In the genomic region with DNA sequence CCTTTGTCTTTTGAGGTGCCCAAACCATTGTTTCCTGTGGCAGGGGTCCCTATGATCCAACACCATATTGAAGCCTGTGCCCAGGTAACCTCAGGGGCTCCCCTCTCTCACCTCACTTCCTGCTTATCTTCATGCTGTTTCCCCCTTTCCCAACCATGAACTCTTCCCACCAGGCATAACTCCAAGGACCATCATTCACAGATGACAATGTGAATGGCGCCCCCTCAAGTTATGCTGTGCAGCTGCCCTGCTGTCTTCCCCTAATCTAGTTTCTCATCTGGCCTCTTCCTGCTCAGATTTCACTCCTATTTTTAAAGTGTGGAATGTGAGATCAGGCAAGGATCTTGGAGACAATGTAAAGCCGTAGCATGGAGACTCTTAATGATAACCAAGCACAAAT, we compare ENCODE assay signal across 10 cellular contexts. TPM values are rescaled to one million over a fixed set of nuclear protein-coding genes. Genes with fewer than 3 reads are reported as not detected.
DNase-seq lines count a peak whose midpoint lies in the region; ATAC-seq and TF ChIP-seq lines count a peak whose summit lies in the region.
"Had no signal": no experiment of that assay in that cellular context is flagged by ENCODE, and none has a peak within 500 bp of the region (broad histone marks: within the 10 kb centered on the region; RNA-seq: fewer than 3 reads in every experiment).

No MANE protein-coding gene starts in this region.

- no peaks in the 10 kb centered on the region for H3K9me3 Mint-ChIP-seq in activated T-cell treated with anti-CD3 and anti-CD28 coated beads, Interleukin-2, amount 50 U/mL, for 72 hours

- peak overlapping the region; percentile 52 for H3K27ac Mint-ChIP-seq in activated T-cell treated with anti-CD3 and anti-CD28 coated beads, Interleukin-2, amount 50 U/mL, for 72 hours

- H3K27ac ChIP-seq in testis, result no peak overlapping the region

- no peak for ATAC-seq in activated T-cell treated with anti-CD3 and anti-CD28 coated beads, Interleukin-2, amount 50 U/mL, for 72 hours (replicated peaks in 1 of 2)
- ATAC-seq in GM18505 (IDR thresholded peaks at IDR 0.05; ENCODE audit: unreplicated experiment), result no peak

- peak overlapping the region; percentile 95 to 98 for H3K4me3 Mint-ChIP-seq in activated T-cell treated with anti-CD3 and anti-CD28 coated beads, Interleukin-2, amount 50 U/mL, for 72 hours

- H3K36me3 ChIP-seq in testis (ENCODE audit: low read depth, missing control alignments), result no peaks in the 10 kb centered on the region

- no peak for DNase-seq in activated T-cell treated with anti-CD3 and anti-CD28 coated beads, Interleukin-2, amount 50 U/mL, for 72 hours
- no peak for DNase-seq in activated T-cell treated with anti-CD3 and anti-CD28 coated beads, Interleukin-2, amount 50 U/mL, for 48 hours
- peak; percentile 62 for DNase-seq in NCI-H82 (lab: John Stamatoyannopoulos, UW)
- peak; percentile 44 for DNase-seq in choroid plexus epithelial cell (ENCODE audit: low read depth)
- no peak for DNase-seq in skeletal muscle cell (ENCODE audit: low read depth)
- no peak for DNase-seq in NOMO-1 treated with DMSO at 0.1 percent for 48 hours (lab: John Stamatoyannopoulos, UW; ENCODE audit: unreplicated experiment)
- DNase-seq in testis, result no peak
- DNase-seq: stimulated activated CD4-positive, alpha-beta T cell treated with anti-CD3 and anti-CD28 coated beads, Interleukin-15, amount 100 ng/mL, for 24 hours had no signal

- no peak for TF ChIP-seq POLR2A in testis (IDR thresholded peaks at IDR 0.05)
- TF ChIP-seq POLR2A in GM18505 (IDR thresholded peaks at IDR 0.05; ENCODE audit: borderline replicate concordance, extremely low read depth, insufficient read depth, insufficient read length), result no peak

- WGBS in testis, 2 donors, result 87 to 97% methylated on average over 2 of the region's 2 CpGs

- H3K4me3 ChIP-seq in choroid plexus epithelial cell (ENCODE audit: low read depth, low read length), result peak overlapping the region; percentile 7
- peak overlapping the region; percentile 74 for H3K4me3 ChIP-seq in skeletal muscle cell (ENCODE audit: low read depth, low read length)
- H3K4me3 ChIP-seq in testis, result no peak overlapping the region

- H3K9me3 ChIP-seq in testis, result no peaks in the 10 kb centered on the region

- TF ChIP-seq CTCF in choroid plexus epithelial cell (conservative IDR thresholded peaks at IDR 0.05; ENCODE audit: low read depth, low read length), result peak; percentile 52
- no peak for TF ChIP-seq CTCF in testis (IDR thresholded peaks at IDR 0.05)

- H3K4me1 Mint-ChIP-seq in activated T-cell treated with anti-CD3 and anti-CD28 coated beads, Interleukin-2, amount 50 U/mL, for 72 hours (ENCODE audit: low read depth), result peaks cover 44% of the 10 kb centered on the region

- H3K27me3 ChIP-seq in testis, result no peaks in the 10 kb centered on the region

- peaks cover 17% of the 10 kb centered on the region for H3K4me1 ChIP-seq in testis

- peaks cover 27% of the 10 kb centered on the region for H3K27me3 Mint-ChIP-seq in activated T-cell treated with anti-CD3 and anti-CD28 coated beads, Interleukin-2, amount 50 U/mL, for 72 hours (ENCODE audit: low read depth)

- peaks cover 5% of the 10 kb centered on the region in 2 donors for H3K36me3 Mint-ChIP-seq in activated T-cell treated with anti-CD3 and anti-CD28 coated beads, Interleukin-2, amount 50 U/mL, for 72 hours (ENCODE audit: insufficient read depth in 2 of 2)

- intact Hi-C loops in testis (cut with DNase I; ENCODE audit: low total_unique reads), result no loop called here

RNA-seq across cellular contexts. Expression of gene GMPPA, which starts 1.4 kb away (rescaled TPM):
- total RNA-seq in activated T-cell treated with anti-CD3 and anti-CD28 coated beads, Interleukin-2, amount 50 U/mL, for 72 hours, result 10 to 100 TPM; 39.4 to 47.3 TPM
- total RNA-seq in testis, result 10 to 100 TPM; 24.6 to 28.3 TPM
- polyA plus RNA-seq in testis (ENCODE audit: insufficient read depth, low read depth, low replicate concordance), result 19.6 TPM

RNA-seq across cellular contexts. Expression of gene ASIC4, which starts 14.1 kb away (rescaled TPM):
- total RNA-seq in activated T-cell treated with anti-CD3 and anti-CD28 coated beads, Interleukin-2, amount 50 U/mL, for 72 hours, result under 1 TPM; 0.19 to 0.30 TPM
- 1 to 10 TPM; 2.0 to 4.6 TPM for total RNA-seq in testis
- polyA plus RNA-seq in testis (ENCODE audit: insufficient read depth, low read depth, low replicate concordance), result 1.5 TPM
- total RNA-seq: Daoy had no signal

RNA-seq across cellular contexts. Expression of gene CHPF, which starts 43.5 kb away (rescaled TPM):
- total RNA-seq in activated T-cell treated with anti-CD3 and anti-CD28 coated beads, Interleukin-2, amount 50 U/mL, for 72 hours, result 10 to 100 TPM; 24.7 to 25.5 TPM
- total RNA-seq in testis, result 100 to 1,000 TPM; 796 to 992 TPM
- 194 TPM for polyA plus RNA-seq in testis (ENCODE audit: insufficient read depth, low read depth, low replicate concordance)

RNA-seq across cellular contexts. Expression of gene TMEM198, which starts 43.7 kb away (rescaled TPM):
- 1 to 10 TPM; 4.5 to 5.3 TPM for total RNA-seq in activated T-cell treated with anti-CD3 and anti-CD28 coated beads, Interleukin-2, amount 50 U/mL, for 72 hours
- 10 to 100 TPM; 11.3 to 11.8 TPM for total RNA-seq in testis
- 7.3 TPM for polyA plus RNA-seq in testis (ENCODE audit: insufficient read depth, low read depth, low replicate concordance)

Comparison
In these comparisons a context has a peak if more than half of its experiments do, and no peak if none do; other contexts are left out.
1. DNase-seq: peak in NCI-H82 (single experiment) and choroid plexus epithelial cell (single experiment); none in activated T-cell treated with anti-CD3 and anti-CD28 coated beads, Interleukin-2, amount 50 U/mL, for 72 hours (0 of 2), activated T-cell treated with anti-CD3 and anti-CD28 coated beads, Interleukin-2, amount 50 U/mL, for 48 hours (0 of 2), skeletal muscle cell (single experiment), NOMO-1 treated with DMSO at 0.1 percent for 48 hours (single experiment) and testis (single experiment).
2. H3K4me3 ChIP-seq: peak in choroid plexus epithelial cell (single experiment) and skeletal muscle cell (single experiment); none in testis (0 of 2).
3. RNA of gene CHPF, which starts 43.5 kb away (total RNA-seq): 796 to 992 TPM in testis; 24.7 to 25.5 TPM in activated T-cell treated with anti-CD3 and anti-CD28 coated beads, Interleukin-2, amount 50 U/mL, for 72 hours; every median in the first group is over 10 times any median in the second.